Comparison of ENCODE assay signal across 9 cellular contexts in the genomic region with DNA sequence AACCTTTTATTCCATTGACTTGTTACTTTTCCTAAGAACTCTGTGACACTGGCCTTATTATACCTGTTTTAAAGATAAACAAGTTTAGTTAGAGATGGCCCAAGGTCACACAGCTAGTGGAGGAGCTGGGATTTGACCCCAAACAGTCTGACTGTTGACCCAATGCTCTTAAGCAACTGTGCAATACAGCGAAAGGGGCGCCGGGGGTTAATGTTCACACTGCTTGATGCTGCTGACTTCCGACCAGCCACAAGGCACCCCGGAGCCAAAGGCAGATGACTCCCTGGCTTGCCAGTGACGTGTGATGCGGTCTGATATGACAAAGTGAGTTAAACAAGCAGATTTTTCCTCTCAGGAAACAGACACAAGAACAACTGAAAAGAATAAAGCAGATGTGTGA. TPM values are rescaled to one million over a fixed set of nuclear protein-coding genes. Genes with fewer than 3 reads are reported as not detected.
DNase-seq lines count a peak whose midpoint lies in the region; ATAC-seq and TF ChIP-seq lines count a peak whose summit lies in the region.
"Had no signal": no experiment of that assay in that cellular context is flagged by ENCODE, and none has a peak within 500 bp of the region (broad histone marks: within the 10 kb centered on the region; RNA-seq: fewer than 3 reads in every experiment).

No MANE protein-coding gene starts in this region.

- no peak overlapping the region for H3K4me3 Mint-ChIP-seq in WTC11
- H3K4me3 Mint-ChIP-seq in MCF 10A (ENCODE audit: unreplicated experiment): peak overlapping the region; percentile 60

- H3K9me3 Mint-ChIP-seq in WTC11 (no peaks in the 10 kb centered on the region), MCF 10A (ENCODE audit: unreplicated experiment) (no peaks in the 10 kb centered on the region)

- intact Hi-C loops in MCF 10A (cut with micrococcal nuclease): loop anchor here (2.0 kb wide), 1 partner anchor 21 kb away; no protein-coding TSS in a partner anchor

- no peak for TF ChIP-seq CTCF in WTC11 (IDR thresholded peaks at IDR 0.05)
- TF ChIP-seq CTCF in MCF 10A (IDR thresholded peaks at IDR 0.05; ENCODE audit: unreplicated experiment): no peak

- CTCF ChIA-PET in WTC11 (lab: Charles Lee) (no interaction called here), MCF 10A (lab: Yijun Ruan, JAX) (interaction anchor here (0.6 kb wide), 2 partner anchors 17 to 450 kb away, joined by 3 to 4 read pairs; no protein-coding TSS in a partner anchor)

- no TSS peak for BruUV-seq in MCF 10A (replicated peaks; lab: Mats Ljungman, UMichigan)

- no peaks in the 10 kb centered on the region for H3K36me3 Mint-ChIP-seq in WTC11
- H3K36me3 Mint-ChIP-seq in MCF 10A (ENCODE audit: insufficient read depth, unreplicated experiment): peaks cover 87% of the 10 kb centered on the region

- ATAC-seq in HG03442 (IDR thresholded peaks at IDR 0.05; ENCODE audit: unreplicated experiment) (peak; percentile 84), WTC11 (no peak)
- ATAC-seq: foreskin keratinocyte had no signal

- H3K27me3 Mint-ChIP-seq in WTC11 (ENCODE audit: low read depth) (no peaks in the 10 kb centered on the region), MCF 10A (ENCODE audit: insufficient read depth, unreplicated experiment) (no peaks in the 10 kb centered on the region)

- POLR2A ChIA-PET in WTC11 (lab: Charles Lee) (no interaction called here), MCF 10A (lab: Yijun Ruan, JAX) (interaction anchor here (0.6 to 9.9 kb wide), 11 partner anchors 10 to 993 kb away, joined by 3 to 112 read pairs (median 4); a partner anchor contains a TSS)

- H3K27ac Mint-ChIP-seq in WTC11 (no peak overlapping the region), MCF 10A (ENCODE audit: low read depth, unreplicated experiment) (peak overlapping the region; percentile 89)

- H3K4me1 Mint-ChIP-seq in WTC11: peaks cover 24% of the 10 kb centered on the region
- peaks cover 53% of the 10 kb centered on the region for H3K4me1 Mint-ChIP-seq in MCF 10A (ENCODE audit: insufficient read depth, unreplicated experiment)

- DNase-seq in NCI-H82 (lab: John Stamatoyannopoulos, UW): peak; percentile 18
- no peak for DNase-seq in NCI-H82 treated with DMSO at 0.1 percent for 48 hours (lab: John Stamatoyannopoulos, UW; ENCODE audit: unreplicated experiment)
- no peak for DNase-seq in WTC11 (ENCODE audit: low spot score)
- DNase-seq in MCF 10A (ENCODE audit: unreplicated experiment): peak; percentile 65
- DNase-seq in lung microvascular endothelial cell (ENCODE audit: low read depth in 2 of 2): peak; percentile 61 to 90
- DNase-seq in stimulated activated CD8-positive, alpha-beta memory T cell treated with anti-CD3 and anti-CD28 coated beads, Interleukin-15, amount 100 ng/mL, for 1 hour (ENCODE audit: low read depth): peak; percentile 58
- no peak for DNase-seq in cerebellum (ENCODE audit: low spot score)

TF ChIP-seq in WTC11, 78 proteins besides CTCF, POLR2A, EP300 and RAD21:
- TF ChIP-seq, protein P1, sequence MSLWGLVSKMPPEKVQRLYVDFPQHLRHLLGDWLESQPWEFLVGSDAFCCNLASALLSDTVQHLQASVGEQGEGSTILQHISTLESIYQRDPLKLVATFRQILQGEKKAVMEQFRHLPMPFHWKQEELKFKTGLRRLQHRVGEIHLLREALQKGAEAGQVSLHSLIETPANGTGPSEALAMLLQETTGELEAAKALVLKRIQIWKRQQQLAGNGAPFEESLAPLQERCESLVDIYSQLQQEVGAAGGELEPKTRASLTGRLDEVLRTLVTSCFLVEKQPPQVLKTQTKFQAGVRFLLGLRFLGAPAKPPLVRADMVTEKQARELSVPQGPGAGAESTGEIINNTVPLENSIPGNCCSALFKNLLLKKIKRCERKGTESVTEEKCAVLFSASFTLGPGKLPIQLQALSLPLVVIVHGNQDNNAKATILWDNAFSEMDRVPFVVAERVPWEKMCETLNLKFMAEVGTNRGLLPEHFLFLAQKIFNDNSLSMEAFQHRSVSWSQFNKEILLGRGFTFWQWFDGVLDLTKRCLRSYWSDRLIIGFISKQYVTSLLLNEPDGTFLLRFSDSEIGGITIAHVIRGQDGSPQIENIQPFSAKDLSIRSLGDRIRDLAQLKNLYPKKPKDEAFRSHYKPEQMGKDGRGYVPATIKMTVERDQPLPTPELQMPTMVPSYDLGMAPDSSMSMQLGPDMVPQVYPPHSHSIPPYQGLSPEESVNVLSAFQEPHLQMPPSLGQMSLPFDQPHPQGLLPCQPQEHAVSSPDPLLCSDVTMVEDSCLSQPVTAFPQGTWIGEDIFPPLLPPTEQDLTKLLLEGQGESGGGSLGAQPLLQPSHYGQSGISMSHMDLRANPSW (CRISPR knock-in tag; conservative IDR thresholded peaks at IDR 0.05; ENCODE audit: low read depth): no peak
- TF ChIP-seq GABPB1 (CRISPR knock-in tag; IDR thresholded peaks at IDR 0.05): peak; percentile 88

RNA-seq across cellular contexts. Expression of a gene that starts 23.9 kb away (rescaled TPM):
- total RNA-seq in WTC11 (2021) (10.1 to 11.3 TPM (median 11.1 TPM) in 3 replicates), MCF 10A (2022) (124 and 151 TPM in 2 replicates), lung microvascular endothelial cell (22.9 and 26.4 TPM in 2 replicates), cerebellum (88.2 TPM)

Comparison
In these comparisons a context has a peak if more than half of its experiments do, and no peak if none do; other contexts are left out.
1. DNase-seq: peak in NCI-H82 (single experiment), MCF 10A (single experiment), lung microvascular endothelial cell (2 of 2) and stimulated activated CD8-positive, alpha-beta memory T cell treated with anti-CD3 and anti-CD28 coated beads, Interleukin-15, amount 100 ng/mL, for 1 hour (single experiment); none in NCI-H82 treated with DMSO at 0.1 percent for 48 hours (single experiment), WTC11 (single experiment) and cerebellum (single experiment).